In the genomic region with DNA sequence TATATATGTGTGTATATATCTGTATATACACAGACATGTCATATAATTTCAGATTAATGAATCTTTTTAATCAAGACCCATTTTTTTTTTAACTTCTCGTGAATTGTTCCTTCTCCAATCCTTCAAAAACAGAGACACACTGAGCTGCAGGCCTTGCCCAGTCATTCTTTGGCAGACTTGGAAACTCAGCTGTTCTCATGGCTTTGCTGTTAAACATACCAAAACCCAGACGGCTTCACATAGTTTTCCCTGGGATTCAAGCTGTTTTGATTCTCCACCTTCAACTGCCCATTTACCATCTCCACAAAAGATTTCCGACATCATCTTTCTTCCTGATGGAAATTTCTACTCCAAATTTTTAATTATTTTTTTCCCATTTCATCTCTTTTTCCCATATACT, we compare ENCODE assay signal across 21 cellular contexts.
"Had no signal": no experiment of that assay in that cellular context is flagged by ENCODE, and none has a peak within 500 bp of the region (broad histone marks: within the 10 kb centered on the region; RNA-seq: fewer than 3 reads in every experiment).

No MANE protein-coding gene starts in this region.

- H3K4me3 ChIP-seq: esophagus muscularis mucosa, gastrocnemius medialis, heart right ventricle, neural progenitor cell, ovary, right atrium auricular region, sigmoid colon, stomach, uterus had no signal

- ATAC-seq: effector memory CD8-positive, alpha-beta T cell; gastrocnemius medialis; heart right ventricle; left lobe of liver; natural killer cell treated with Interleukin-12 subunit alpha and Interleukin-12 subunit beta and Interleukin-15 and Interleukin-18, amount 100 ng/mL, for 72 hours had no signal

- DNase-seq: effector memory CD8-positive, alpha-beta T cell; gastrocnemius medialis; heart right ventricle; hypothalamus; islet precursor cell; mammary epithelial cell; nucleus accumbens; ovary; sigmoid colon; small intestine; stimulated activated CD4-positive, alpha-beta T cell treated with anti-CD3 and anti-CD28 coated beads, Interleukin-12 subunit alpha, Interleukin-12 subunit beta, amount 100 ng/mL, for 4 hours; stimulated activated naive CD4-positive, alpha-beta T cell; stomach; trophoblast cell; uterus had no signal

- H3K4me1 ChIP-seq: neural progenitor cell, uterus had no signal

- H3K4me1 Mint-ChIP-seq: neural progenitor cell had no signal

- H3K36me3 Mint-ChIP-seq: natural killer cell treated with Interleukin-12 subunit alpha and Interleukin-12 subunit beta and Interleukin-15 and Interleukin-18, amount 100 ng/mL, for 72 hours; neural progenitor cell had no signal

- H3K27me3 Mint-ChIP-seq: effector memory CD8-positive, alpha-beta T cell; natural killer cell treated with Interleukin-12 subunit alpha and Interleukin-12 subunit beta and Interleukin-15 and Interleukin-18, amount 100 ng/mL, for 72 hours had no signal

- H3K4me2 ChIP-seq: neural progenitor cell had no signal

- H3K9me3 ChIP-seq: esophagus muscularis mucosa, gastrocnemius medialis, heart right ventricle, ovary, right atrium auricular region, sigmoid colon, stomach, uterus had no signal

- H3K27ac Mint-ChIP-seq: effector memory CD8-positive, alpha-beta T cell; natural killer cell treated with Interleukin-12 subunit alpha and Interleukin-12 subunit beta and Interleukin-15 and Interleukin-18, amount 100 ng/mL, for 72 hours; neural progenitor cell had no signal

- H3K9me3 Mint-ChIP-seq: neural progenitor cell had no signal

- H3K36me3 ChIP-seq: esophagus muscularis mucosa, gastrocnemius medialis, heart right ventricle, neural progenitor cell, ovary, right atrium auricular region, sigmoid colon, stomach, uterus had no signal

- H2AFZ ChIP-seq: neural progenitor cell had no signal

- H3K9ac ChIP-seq: neural progenitor cell had no signal

- H3K4me3 Mint-ChIP-seq: effector memory CD8-positive, alpha-beta T cell; natural killer cell treated with Interleukin-12 subunit alpha and Interleukin-12 subunit beta and Interleukin-15 and Interleukin-18, amount 100 ng/mL, for 72 hours; neural progenitor cell had no signal

- H3K27me3 ChIP-seq: esophagus muscularis mucosa, gastrocnemius medialis, heart right ventricle, neural progenitor cell, ovary, right atrium auricular region, sigmoid colon, stomach, uterus had no signal

- H3K27ac ChIP-seq: epithelial cell of prostate, esophagus muscularis mucosa, gastrocnemius medialis, heart right ventricle, neural progenitor cell, ovary, right atrium auricular region, stomach, uterus had no signal
